22 cellular contexts compared by ENCODE assay signal in the genomic region with DNA sequence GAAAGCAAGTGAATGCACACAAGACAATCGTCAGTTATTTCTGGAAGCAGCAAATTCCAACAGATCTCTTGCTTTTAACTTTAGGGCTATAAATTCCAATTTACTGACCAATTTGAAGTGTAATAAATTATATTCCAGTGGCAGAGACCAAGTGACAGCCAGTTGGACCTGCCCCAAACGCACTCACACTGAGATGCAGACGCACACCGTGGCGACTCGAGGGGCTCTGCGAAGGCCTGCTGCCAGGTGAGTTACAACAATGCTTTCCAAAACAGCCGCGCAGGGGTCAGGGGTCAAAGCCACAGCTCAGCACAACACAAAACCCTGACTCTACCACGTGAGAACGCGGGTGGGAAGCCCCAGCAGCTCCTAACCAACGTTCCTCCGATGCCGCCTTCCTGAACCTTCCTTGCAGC.
A peak's percentile ranks its signal among the peaks of the same experiment; 100 is the strongest.
DNase-seq lines count a peak whose midpoint lies in the region; ATAC-seq and TF ChIP-seq lines count a peak whose summit lies in the region.
"Had no signal": no experiment of that assay in that cellular context is flagged by ENCODE, and none has a peak within 500 bp of the region (broad histone marks: within the 10 kb centered on the region; RNA-seq: fewer than 3 reads in every experiment).

No MANE protein-coding gene starts in this region.

- peaks cover 20% of the 10 kb centered on the region for H3K36me3 Mint-ChIP-seq in endodermal cell (ENCODE audit: low read depth)
- no peaks in the 10 kb centered on the region for H3K36me3 Mint-ChIP-seq in activated CD8-positive, alpha-beta memory T cell treated with anti-CD3 and anti-CD28 coated beads, Interleukin-2, amount 10 ng/mL, durations not matched to agents 7 days and 5 days
- H3K36me3 Mint-ChIP-seq: activated naive CD8-positive, alpha-beta T cell treated with anti-CD3 and anti-CD28 coated beads for 36 hours; IgD-negative memory B cell; stimulated activated naive B cell treated with anti-CD40 and anti-IgM and Interleukin-4, amounts not matched to agents 10 μg/mL and 1 μg/mL and 100 μg/mL, for 72 hours; T-cell had no signal

- H3K9me3 ChIP-seq in left ventricle myocardium inferior (replicated peaks): no peaks in the 10 kb centered on the region
- H3K9me3 ChIP-seq in heart right ventricle: no peaks in the 10 kb centered on the region
- no peaks in the 10 kb centered on the region for H3K9me3 ChIP-seq in endodermal cell (ENCODE audit: control insufficient read depth, low read length)
- H3K9me3 ChIP-seq: BLaER1 treated with 17β-estradiol and CSF1 and Interleukin-3, amounts not matched to agents 10 nM and 100 nM; pancreas; tibial nerve had no signal

- intact Hi-C loops in left ventricle myocardium inferior (cut with micrococcal nuclease): no loop called here
- intact Hi-C loops in heart right ventricle (cut with DNase I): loop anchor here in 3 of 10 donors (5.0 kb wide), 2 partner anchors 37 to 42 kb away; no protein-coding TSS in a partner anchor
- intact Hi-C loops in posterior vena cava (cut with DNase I): no loop called here

- no peaks in the 10 kb centered on the region for H3K27me3 Mint-ChIP-seq in endodermal cell (ENCODE audit: insufficient read depth)
- peaks cover 18% of the 10 kb centered on the region for H3K27me3 Mint-ChIP-seq in activated CD8-positive, alpha-beta memory T cell treated with anti-CD3 and anti-CD28 coated beads, Interleukin-2, amount 10 ng/mL, durations not matched to agents 7 days and 5 days
- H3K27me3 Mint-ChIP-seq: activated naive CD8-positive, alpha-beta T cell treated with anti-CD3 and anti-CD28 coated beads for 36 hours had no signal

- no peak for TF ChIP-seq CTCF in left ventricle myocardium inferior (IDR thresholded peaks at IDR 0.05; ENCODE audit: borderline replicate concordance)
- no peak for TF ChIP-seq CTCF in heart right ventricle (IDR thresholded peaks at IDR 0.05)
- TF ChIP-seq CTCF in endodermal cell (conservative IDR thresholded peaks at IDR 0.05): no peak

- CTCF ChIA-PET in activated CD8-positive, alpha-beta memory T cell treated with anti-CD3 and anti-CD28 coated beads, Interleukin-2, amount 10 ng/mL, durations not matched to agents 7 days and 5 days (lab: Charles Lee): no interaction called here

- H3K4me1 Mint-ChIP-seq in endodermal cell: peaks cover 52% of the 10 kb centered on the region
- H3K4me1 Mint-ChIP-seq in activated CD8-positive, alpha-beta memory T cell treated with anti-CD3 and anti-CD28 coated beads, Interleukin-2, amount 10 ng/mL, durations not matched to agents 7 days and 5 days: no peaks in the 10 kb centered on the region
- H3K4me1 Mint-ChIP-seq: activated CD4-positive, alpha-beta T cell treated with anti-CD3 and anti-CD28 coated beads, Interleukin-2, amount 10 ng/mL, durations not matched to agents 24 days and 14 days; activated naive CD8-positive, alpha-beta T cell treated with anti-CD3 and anti-CD28 coated beads for 36 hours; activated T-helper 17 cell treated with anti-CD3 and anti-CD28 coated beads, Interleukin-2, amount 50 U/mL, for 72 hours; IgD-negative memory B cell; stimulated activated naive B cell treated with anti-CD40 and anti-IgM and Interleukin-4, amounts not matched to agents 10 μg/mL and 1 μg/mL and 100 μg/mL, for 72 hours; T-cell had no signal

- H3K27ac Mint-ChIP-seq in endodermal cell: peak overlapping the region; percentile 55
- H3K27ac Mint-ChIP-seq in activated CD8-positive, alpha-beta memory T cell treated with anti-CD3 and anti-CD28 coated beads, Interleukin-2, amount 10 ng/mL, durations not matched to agents 7 days and 5 days: no peak overlapping the region
- H3K27ac Mint-ChIP-seq: activated CD4-positive, alpha-beta T cell treated with anti-CD3 and anti-CD28 coated beads, Interleukin-2, amount 10 ng/mL, durations not matched to agents 24 days and 14 days; activated naive CD8-positive, alpha-beta T cell treated with anti-CD3 and anti-CD28 coated beads for 36 hours; activated T-helper 17 cell treated with anti-CD3 and anti-CD28 coated beads, Interleukin-2, amount 50 U/mL, for 72 hours; IgD-negative memory B cell; stimulated activated naive B cell treated with anti-CD40 and anti-IgM and Interleukin-4, amounts not matched to agents 10 μg/mL and 1 μg/mL and 100 μg/mL, for 72 hours; T-cell had no signal

- peaks cover 79% of the 10 kb centered on the region for H3K4me1 ChIP-seq in left ventricle myocardium inferior
- peaks cover 28 to 88% (median 59%) of the 10 kb centered on the region in 9 donors for H3K4me1 ChIP-seq in heart right ventricle
- peaks cover 6% of the 10 kb centered on the region for H3K4me1 ChIP-seq in endodermal cell (ENCODE audit: control insufficient read depth, insufficient read depth, low read length)

- WGBS in heart right ventricle, 2 donors: 58 to 67% methylated on average over 15 of the region's 15 CpGs
- 91 to 95% methylated on average over 11 to 15 of the region's 15 CpGs for WGBS in endodermal cell (ENCODE audit: insufficient coverage in 1 of 2, insufficient read length in 1 of 2), 2 experiments

- no peak overlapping the region for H3K9ac ChIP-seq in endodermal cell (ENCODE audit: extremely low read depth, low read length, poor library complexity, severe bottlenecking)
- H3K9ac ChIP-seq: BLaER1 treated with 17β-estradiol and CSF1 and Interleukin-3, amounts not matched to agents 10 nM and 100 nM had no signal

- H3K9me3 Mint-ChIP-seq in endodermal cell: no peaks in the 10 kb centered on the region
- no peaks in the 10 kb centered on the region for H3K9me3 Mint-ChIP-seq in activated CD8-positive, alpha-beta memory T cell treated with anti-CD3 and anti-CD28 coated beads, Interleukin-2, amount 10 ng/mL, durations not matched to agents 7 days and 5 days (ENCODE audit: low read depth)
- H3K9me3 Mint-ChIP-seq: activated CD4-positive, alpha-beta T cell treated with anti-CD3 and anti-CD28 coated beads, Interleukin-2, amount 10 ng/mL, durations not matched to agents 24 days and 14 days; activated naive CD8-positive, alpha-beta T cell treated with anti-CD3 and anti-CD28 coated beads for 36 hours; activated T-helper 17 cell treated with anti-CD3 and anti-CD28 coated beads, Interleukin-2, amount 50 U/mL, for 72 hours; IgD-negative memory B cell; stimulated activated naive B cell treated with anti-CD40 and anti-IgM and Interleukin-4, amounts not matched to agents 10 μg/mL and 1 μg/mL and 100 μg/mL, for 72 hours; T-cell had no signal

- no peak overlapping the region for H3K4me3 Mint-ChIP-seq in endodermal cell
- H3K4me3 Mint-ChIP-seq in activated CD8-positive, alpha-beta memory T cell treated with anti-CD3 and anti-CD28 coated beads, Interleukin-2, amount 10 ng/mL, durations not matched to agents 7 days and 5 days: no peak overlapping the region
- H3K4me3 Mint-ChIP-seq: activated CD4-positive, alpha-beta T cell treated with anti-CD3 and anti-CD28 coated beads, Interleukin-2, amount 10 ng/mL, durations not matched to agents 24 days and 14 days; activated naive CD8-positive, alpha-beta T cell treated with anti-CD3 and anti-CD28 coated beads for 36 hours; activated T-helper 17 cell treated with anti-CD3 and anti-CD28 coated beads, Interleukin-2, amount 50 U/mL, for 72 hours; IgD-negative memory B cell; stimulated activated naive B cell treated with anti-CD40 and anti-IgM and Interleukin-4, amounts not matched to agents 10 μg/mL and 1 μg/mL and 100 μg/mL, for 72 hours; T-cell had no signal

- H3K36me3 ChIP-seq in left ventricle myocardium inferior (no peaks in the 10 kb centered on the region), heart right ventricle (peaks cover 0 to 26% (median 0%) of the 10 kb centered on the region in 9 donors), endodermal cell (ENCODE audit: control insufficient read depth, insufficient read depth, low read length) (peaks cover 20% of the 10 kb centered on the region)
- H3K36me3 ChIP-seq: pancreas had no signal

- no peak overlapping the region for H3K4me3 ChIP-seq in left ventricle myocardium inferior
- H3K4me3 ChIP-seq in heart right ventricle: no peak overlapping the region
- H3K4me3 ChIP-seq in endodermal cell (ENCODE audit: low read length): no peak overlapping the region
- H3K4me3 ChIP-seq: BLaER1 treated with 17β-estradiol and CSF1 and Interleukin-3, amounts not matched to agents 10 nM and 100 nM; lung; pancreas; tibial nerve had no signal

- peak overlapping the region; percentile 54 for H3K27ac ChIP-seq in left ventricle myocardium inferior (replicated peaks)
- H3K27ac ChIP-seq in heart right ventricle: peak overlapping the region in 1 of 10 donors; percentile 61
- H3K27ac ChIP-seq in endodermal cell (ENCODE audit: low read depth, low read length): no peak overlapping the region
- H3K27ac ChIP-seq: BLaER1 treated with 17β-estradiol and CSF1 and Interleukin-3, amounts not matched to agents 10 nM and 100 nM; tibial nerve had no signal

- ATAC-seq in heart right ventricle (no peak), HG03159 (IDR thresholded peaks at IDR 0.05; ENCODE audit: unreplicated experiment) (no peak), HG03139 (IDR thresholded peaks at IDR 0.05; ENCODE audit: unreplicated experiment) (no peak)
- no peak for ATAC-seq in activated CD8-positive, alpha-beta memory T cell treated with anti-CD3 and anti-CD28 coated beads, Interleukin-2, amount 10 ng/mL, durations not matched to agents 7 days and 5 days
- ATAC-seq: T-cell had no signal

- DNase-seq in left ventricle myocardium inferior (no peak), heart right ventricle (no peak), endodermal cell (peak; percentile 54), posterior vena cava (ENCODE audit: low spot score) (peak; percentile 67), T-helper 2 cell (no peak)
- no peak for DNase-seq in activated CD8-positive, alpha-beta memory T cell treated with anti-CD3 and anti-CD28 coated beads, Interleukin-2, amount 10 ng/mL, durations not matched to agents 7 days and 5 days
- DNase-seq: activated CD4-positive, alpha-beta T cell treated with anti-CD3 and anti-CD28 coated beads, Interleukin-2, amount 10 ng/mL, durations not matched to agents 24 days and 14 days; activated naive CD8-positive, alpha-beta T cell treated with anti-CD3 and anti-CD28 coated beads for 36 hours; EL; NCI-H1436 treated with DMSO at 0.1 percent for 48 hours; SHP77; stimulated activated CD4-positive, alpha-beta T cell treated with anti-CD3 and anti-CD28 coated beads, Interleukin-1b, Interleukin-23, amount 100 ng/mL, for 48 hours; stimulated activated naive B cell treated with anti-CD40 and anti-IgM and Interleukin-4, amounts not matched to agents 10 μg/mL and 1 μg/mL and 100 μg/mL, for 72 hours; T-cell had no signal

- H3K27me3 ChIP-seq in left ventricle myocardium inferior (ENCODE audit: low read depth): no peaks in the 10 kb centered on the region
- no peaks in the 10 kb centered on the region for H3K27me3 ChIP-seq in heart right ventricle
- no peaks in the 10 kb centered on the region for H3K27me3 ChIP-seq in endodermal cell (ENCODE audit: control insufficient read depth, insufficient read depth, low read length, poor library complexity, severe bottlenecking)
- H3K27me3 ChIP-seq: BLaER1 treated with 17β-estradiol and CSF1 and Interleukin-3, amounts not matched to agents 10 nM and 100 nM; pancreas; tibial nerve had no signal

Comparison
In these comparisons a context has a peak if more than half of its experiments do, and no peak if none do; other contexts are left out.
1. DNase-seq: peak in endodermal cell (single experiment) and posterior vena cava (single experiment); none in left ventricle myocardium inferior (single experiment), heart right ventricle (0 of 2), T-helper 2 cell (0 of 5) and activated CD8-positive, alpha-beta memory T cell treated with anti-CD3 and anti-CD28 coated beads, Interleukin-2, amount 10 ng/mL, durations not matched to agents 7 days and 5 days (single experiment).